Comparison of ENCODE assay signal across 37 cellular contexts in genomic region chr14:103217538-103217937, GRCh38.
"Had no signal": no experiment of that assay in that cellular context is flagged by ENCODE, and none has a peak within 500 bp of the region (broad histone marks: within the 10 kb centered on the region; RNA-seq: fewer than 3 reads in every experiment).

No MANE protein-coding gene starts in this region.

- H3K27ac ChIP-seq: ascending aorta, cardiac muscle cell, VCaP had no signal

- DNase-seq: activated B cell treated with CpG ODN at 0.5 μM for 24 hours; activated CD4-positive, alpha-beta memory T cell treated with anti-CD3 and anti-CD28 coated beads for 36 hours; activated CD4-positive, alpha-beta T cell treated with anti-CD3 and anti-CD28 coated beads for 4 hours; activated CD4-positive, alpha-beta T cell treated with anti-CD3 and anti-CD28 coated beads, Interleukin-2, amount 10 ng/mL, durations not matched to agents 24 days and 14 days; activated CD4-positive, alpha-beta T cell treated with anti-CD3 and anti-CD28 coated beads, Interleukin-2, amount 50 U/mL, for 1 hour; activated CD4-positive, alpha-beta T cell treated with anti-CD3 and anti-CD28 coated beads, Interleukin-2, amount 50 U/mL, for 4 hours; activated CD4-positive, CD25-positive, alpha-beta regulatory T cell treated with anti-CD3 and anti-CD28 coated beads, Interleukin-2, amount 50 U/mL, for 72 hours; activated CD8-positive, alpha-beta memory T cell treated with anti-CD3 and anti-CD28 coated beads, Interleukin-2, amount 50 U/mL, for 4 hours; activated CD8-positive, alpha-beta T cell treated with anti-CD3 and anti-CD28 coated beads for 36 hours; activated effector memory CD4-positive, alpha-beta T cell treated with Interleukin-2 at 50 U/mL for 16 hours; activated gamma-delta T cell; activated naive CD4-positive, alpha-beta T cell treated with anti-CD3 and anti-CD28 coated beads, Interleukin-2, amount 10 ng/mL, durations not matched to agents 7 days and 5 days; activated naive CD4-positive, alpha-beta T cell treated with Interleukin-2 at 50 U/mL for 16 hours; activated naive CD8-positive, alpha-beta T cell treated with anti-CD3 and anti-CD28 coated beads, Interleukin-2, amount 10 ng/mL, durations not matched to agents 7 days and 5 days; activated naive CD8-positive, alpha-beta T cell treated with anti-CD3 and anti-CD28 coated beads, Interleukin-2, amount 50 U/mL, for 24 hours; activated T-cell treated with anti-CD3 and anti-CD28 coated beads for 4 hours; activated T-cell treated with anti-CD3 and anti-CD28 coated beads, Interleukin-2, amount 50 U/mL, for 1 hour; activated T-cell treated with anti-CD3 and anti-CD28 coated beads, Interleukin-2, amount 50 U/mL, for 48 hours; amygdala; anterior cingulate cortex; caudate nucleus; cerebellar nuclear complex; T-helper 1 cell; T-helper 2 cell; T-helper 9 cell had no signal

- H3K4me3 ChIP-seq: ascending aorta, cardiac muscle cell had no signal

- H3K9me3 ChIP-seq: ascending aorta had no signal

- H3K4me1 ChIP-seq: ascending aorta had no signal

- H3K36me3 Mint-ChIP-seq: activated CD4-positive, alpha-beta memory T cell treated with anti-CD3 and anti-CD28 coated beads for 36 hours; activated naive CD4-positive, alpha-beta T cell treated with anti-CD3 and anti-CD28 coated beads, Interleukin-2, amount 10 ng/mL, durations not matched to agents 7 days and 5 days; activated naive CD4-positive, alpha-beta T cell treated with anti-CD3 and anti-CD28 coated beads, Interleukin-2, amount 50 U/mL, for 24 hours; activated naive CD8-positive, alpha-beta T cell treated with anti-CD3 and anti-CD28 coated beads, Interleukin-2, amount 10 ng/mL, durations not matched to agents 7 days and 5 days; brain had no signal

- ATAC-seq: activated CD8-positive, alpha-beta T cell treated with anti-CD3 and anti-CD28 coated beads for 36 hours; activated naive CD8-positive, alpha-beta T cell treated with anti-CD3 and anti-CD28 coated beads, Interleukin-2, amount 50 U/mL, for 24 hours had no signal

- H3K36me3 ChIP-seq: ascending aorta, cardiac muscle cell had no signal

- FAIRE-seq: bronchial epithelial cell, TTC549 had no signal

- H3K4me3 Mint-ChIP-seq: activated B cell treated with CpG ODN at 0.5 μM for 24 hours; activated CD4-positive, alpha-beta memory T cell treated with anti-CD3 and anti-CD28 coated beads for 36 hours; activated CD4-positive, alpha-beta T cell treated with anti-CD3 and anti-CD28 coated beads, Interleukin-2, amount 10 ng/mL, durations not matched to agents 24 days and 14 days; activated CD8-positive, alpha-beta T cell treated with anti-CD3 and anti-CD28 coated beads for 36 hours; activated naive CD4-positive, alpha-beta T cell treated with anti-CD3 and anti-CD28 coated beads, Interleukin-2, amount 10 ng/mL, durations not matched to agents 7 days and 5 days; activated naive CD4-positive, alpha-beta T cell treated with anti-CD3 and anti-CD28 coated beads, Interleukin-2, amount 50 U/mL, for 24 hours; activated naive CD8-positive, alpha-beta T cell; activated naive CD8-positive, alpha-beta T cell treated with anti-CD3 and anti-CD28 coated beads, Interleukin-2, amount 10 ng/mL, durations not matched to agents 7 days and 5 days; activated naive CD8-positive, alpha-beta T cell treated with anti-CD3 and anti-CD28 coated beads, Interleukin-2, amount 50 U/mL, for 24 hours; brain; central memory CD8-positive, alpha-beta T cell; T-helper 1 cell treated with Interleukin-12 subunit alpha and Interleukin-12 subunit beta and Interleukin-4 antibody, amounts not matched to agents 30 μg/mL and 1 μg/mL, for 36 hours; T-helper 2 cell treated with Interferon-gamma antibody and Interleukin-4, amounts not matched to agents 5 μg/mL and 100 μg/mL, for 36 hours had no signal

- H3K27ac Mint-ChIP-seq: activated B cell treated with CpG ODN at 0.5 μM for 24 hours; activated CD4-positive, alpha-beta memory T cell treated with anti-CD3 and anti-CD28 coated beads for 36 hours; activated CD4-positive, alpha-beta T cell treated with anti-CD3 and anti-CD28 coated beads, Interleukin-2, amount 10 ng/mL, durations not matched to agents 24 days and 14 days; activated CD8-positive, alpha-beta T cell treated with anti-CD3 and anti-CD28 coated beads for 36 hours; activated naive CD4-positive, alpha-beta T cell treated with anti-CD3 and anti-CD28 coated beads, Interleukin-2, amount 10 ng/mL, durations not matched to agents 7 days and 5 days; activated naive CD4-positive, alpha-beta T cell treated with anti-CD3 and anti-CD28 coated beads, Interleukin-2, amount 50 U/mL, for 24 hours; activated naive CD8-positive, alpha-beta T cell; activated naive CD8-positive, alpha-beta T cell treated with anti-CD3 and anti-CD28 coated beads, Interleukin-2, amount 10 ng/mL, durations not matched to agents 7 days and 5 days; activated naive CD8-positive, alpha-beta T cell treated with anti-CD3 and anti-CD28 coated beads, Interleukin-2, amount 50 U/mL, for 24 hours; activated T-helper 2 cell treated with anti-CD3 and anti-CD28 coated beads, Interferon-gamma antibody, Interleukin-2, Interleukin-4, amounts not matched to agents 10 μg/mL and 5 μg/mL and 100 μg/mL, durations not matched to agents 14 hours and 24 hours and 36 hours; brain; T-helper 1 cell treated with Interleukin-12 subunit alpha and Interleukin-12 subunit beta and Interleukin-4 antibody, amounts not matched to agents 30 μg/mL and 1 μg/mL, for 36 hours; T-helper 2 cell treated with Interferon-gamma antibody and Interleukin-4, amounts not matched to agents 5 μg/mL and 100 μg/mL, for 36 hours had no signal

- H3K9me3 Mint-ChIP-seq: activated B cell treated with CpG ODN at 0.5 μM for 24 hours; activated CD4-positive, alpha-beta memory T cell treated with anti-CD3 and anti-CD28 coated beads for 36 hours; activated CD4-positive, alpha-beta T cell treated with anti-CD3 and anti-CD28 coated beads, Interleukin-2, amount 10 ng/mL, durations not matched to agents 24 days and 14 days; activated CD8-positive, alpha-beta T cell treated with anti-CD3 and anti-CD28 coated beads for 36 hours; activated naive CD4-positive, alpha-beta T cell treated with anti-CD3 and anti-CD28 coated beads, Interleukin-2, amount 10 ng/mL, durations not matched to agents 7 days and 5 days; activated naive CD4-positive, alpha-beta T cell treated with anti-CD3 and anti-CD28 coated beads, Interleukin-2, amount 50 U/mL, for 24 hours; activated naive CD8-positive, alpha-beta T cell treated with anti-CD3 and anti-CD28 coated beads, Interleukin-2, amount 10 ng/mL, durations not matched to agents 7 days and 5 days; activated naive CD8-positive, alpha-beta T cell treated with anti-CD3 and anti-CD28 coated beads, Interleukin-2, amount 50 U/mL, for 24 hours; activated T-helper 2 cell treated with anti-CD3 and anti-CD28 coated beads, Interferon-gamma antibody, Interleukin-2, Interleukin-4, amounts not matched to agents 10 μg/mL and 5 μg/mL and 100 μg/mL, durations not matched to agents 14 hours and 24 hours and 36 hours; central memory CD8-positive, alpha-beta T cell; T-helper 1 cell treated with Interleukin-12 subunit alpha and Interleukin-12 subunit beta and Interleukin-4 antibody, amounts not matched to agents 30 μg/mL and 1 μg/mL, for 36 hours; T-helper 2 cell treated with Interferon-gamma antibody and Interleukin-4, amounts not matched to agents 5 μg/mL and 100 μg/mL, for 36 hours had no signal

- H3K4me1 Mint-ChIP-seq: activated B cell treated with CpG ODN at 0.5 μM for 24 hours; activated CD4-positive, alpha-beta T cell treated with anti-CD3 and anti-CD28 coated beads, Interleukin-2, amount 10 ng/mL, durations not matched to agents 24 days and 14 days; activated naive CD4-positive, alpha-beta T cell treated with anti-CD3 and anti-CD28 coated beads, Interleukin-2, amount 10 ng/mL, durations not matched to agents 7 days and 5 days; activated naive CD4-positive, alpha-beta T cell treated with anti-CD3 and anti-CD28 coated beads, Interleukin-2, amount 50 U/mL, for 24 hours; activated naive CD8-positive, alpha-beta T cell treated with anti-CD3 and anti-CD28 coated beads, Interleukin-2, amount 10 ng/mL, durations not matched to agents 7 days and 5 days; activated naive CD8-positive, alpha-beta T cell treated with anti-CD3 and anti-CD28 coated beads, Interleukin-2, amount 50 U/mL, for 24 hours; brain; central memory CD8-positive, alpha-beta T cell had no signal
